Comparison of ENCODE assay signal across 9 cellular contexts in genomic region chr6:157304840-157305675, GRCh38. TPM values are rescaled to one million over a fixed set of nuclear protein-coding genes. Genes with fewer than 3 reads are reported as not detected.
DNase-seq lines count a peak whose midpoint lies in the region; ATAC-seq and TF ChIP-seq lines count a peak whose summit lies in the region.
"Had no signal": no experiment of that assay in that cellular context is flagged by ENCODE, and none has a peak within 500 bp of the region (broad histone marks: within the 10 kb centered on the region; RNA-seq: fewer than 3 reads in every experiment).

No MANE protein-coding gene starts in this region.

- POLR2A ChIA-PET in CD4-positive, alpha-beta memory T cell (lab: Charles Lee; ENCODE audit: partially characterized antibody) = interaction anchor here (0.6 kb wide), 1 partner anchor 34 kb away, joined by 3 read pairs; no protein-coding TSS in a partner anchor

- H3K79me2 ChIP-seq in fibroblast of lung (ENCODE audit: control insufficient read depth, insufficient read depth, low read length) (no peaks in the 10 kb centered on the region), osteoblast (ENCODE audit: insufficient read depth, low read length) (peaks cover 2% of the 10 kb centered on the region)

- H3K27ac Mint-ChIP-seq in CD4-positive, alpha-beta memory T cell = no peak overlapping the region
- H3K27ac Mint-ChIP-seq in effector memory CD8-positive, alpha-beta T cell = no peak overlapping the region

- intact Hi-C loops in CD4-positive, alpha-beta memory T cell (cut with micrococcal nuclease) = no loop called here

- H3K36me3 Mint-ChIP-seq in CD4-positive, alpha-beta memory T cell = peaks cover 5 to 8% of the 10 kb centered on the region in 2 donors
- H3K36me3 Mint-ChIP-seq in effector memory CD8-positive, alpha-beta T cell (ENCODE audit: insufficient read depth) = no peaks in the 10 kb centered on the region

- H3K4me3 ChIP-seq in fibroblast of lung (replicated peaks in 1 of 4; ENCODE audit: control extremely low read depth in 1 of 4, insufficient read depth in 1 of 4, low read depth in 3 of 4, low read length in 4 of 4) (no peak overlapping the region), osteoblast (ENCODE audit: insufficient read depth, low read length) (no peak overlapping the region)
- no peak overlapping the region for H3K4me3 ChIP-seq in CD4-positive, alpha-beta memory T cell (ENCODE audit: low read length in 2 of 2)

- no peak overlapping the region for H3K27ac ChIP-seq in fibroblast of lung (ENCODE audit: insufficient read depth, low read length)
- peak overlapping the region; percentile 29 for H3K27ac ChIP-seq in osteoblast (ENCODE audit: low read depth, low read length)
- H3K27ac ChIP-seq in CD4-positive, alpha-beta memory T cell (ENCODE audit: low read depth, low read length) = no peak overlapping the region

- no peak for TF ChIP-seq CTCF in fibroblast of lung (conservative IDR thresholded peaks at IDR 0.05 in 1 of 2, IDR thresholded peaks at IDR 0.05 in 1 of 2; ENCODE audit: low read depth in 1 of 2, low read length in 2 of 2)
- no peak for TF ChIP-seq CTCF in osteoblast (IDR thresholded peaks at IDR 0.05; ENCODE audit: extremely low read depth, low read depth, low read length)

- no peak for ATAC-seq in effector memory CD8-positive, alpha-beta T cell (replicated peaks)

- peaks cover 6 to 8% (median 6%) of the 10 kb centered on the region in 4 donors for H3K4me1 Mint-ChIP-seq in CD4-positive, alpha-beta memory T cell
- H3K4me1 Mint-ChIP-seq in effector memory CD8-positive, alpha-beta T cell (ENCODE audit: low read depth in 2 of 2) = peaks cover 4 to 13% of the 10 kb centered on the region in 2 donors

- no peaks in the 10 kb centered on the region for H3K27me3 Mint-ChIP-seq in CD4-positive, alpha-beta memory T cell
- H3K27me3 Mint-ChIP-seq in effector memory CD8-positive, alpha-beta T cell = no peaks in the 10 kb centered on the region

- H4K20me1 ChIP-seq in fibroblast of lung (ENCODE audit: control insufficient read depth, extremely low read depth, insufficient read depth, low read length) (no peaks in the 10 kb centered on the region), osteoblast (ENCODE audit: insufficient read depth, low read length) (peaks cover 5% of the 10 kb centered on the region)

- no peak overlapping the region for H3K9ac ChIP-seq in fibroblast of lung (ENCODE audit: insufficient read depth, low read length)

- peak overlapping the region; percentile 10 for H2AFZ ChIP-seq in fibroblast of lung (ENCODE audit: low read length)
- peak overlapping the region; percentile 19 for H2AFZ ChIP-seq in osteoblast (ENCODE audit: low read length)

- H3K27me3 ChIP-seq in fibroblast of lung (ENCODE audit: control insufficient read depth, insufficient read depth, low read length) (no peaks in the 10 kb centered on the region), osteoblast (ENCODE audit: insufficient read depth, low read length) (no peaks in the 10 kb centered on the region)
- H3K27me3 ChIP-seq in CD4-positive, alpha-beta memory T cell (ENCODE audit: insufficient read depth, low read length) = no peaks in the 10 kb centered on the region

- peak; percentile 45 for DNase-seq in Daoy (ENCODE audit: low read depth)
- DNase-seq in NOMO-1 treated with DMSO at 0.1 percent for 48 hours (lab: John Stamatoyannopoulos, UW; ENCODE audit: unreplicated experiment) = peak; percentile 89
- DNase-seq in fibroblast of lung (ENCODE audit: low read depth in 2 of 2) = peak in 1 of 2 donors; percentile 57
- DNase-seq in osteoblast (ENCODE audit: insufficient read length, low spot score, missing footprints) = no peak
- DNase-seq in NCI-H128 (lab: John Stamatoyannopoulos, UW; ENCODE audit: unreplicated experiment) = no peak
- DNase-seq in Ammon's horn (ENCODE audit: low spot score) = no peak
- no peak for DNase-seq in CD4-positive, alpha-beta memory T cell
- no peak for DNase-seq in effector memory CD8-positive, alpha-beta T cell
- DNase-seq: activated T-cell treated with anti-CD3 and anti-CD28 coated beads, Interleukin-2, amount 50 U/mL, for 1 hour had no signal

- CTCF ChIA-PET in CD4-positive, alpha-beta memory T cell (lab: Charles Lee; ENCODE audit: partially characterized antibody) = no interaction called here

- no peaks in the 10 kb centered on the region for H3K9me3 Mint-ChIP-seq in CD4-positive, alpha-beta memory T cell
- H3K9me3 Mint-ChIP-seq in effector memory CD8-positive, alpha-beta T cell = no peaks in the 10 kb centered on the region

- H3K36me3 ChIP-seq in fibroblast of lung (ENCODE audit: control insufficient read depth, insufficient read depth, low read length) (no peaks in the 10 kb centered on the region), osteoblast (ENCODE audit: insufficient read depth, low read length) (no peaks in the 10 kb centered on the region)
- H3K36me3 ChIP-seq in CD4-positive, alpha-beta memory T cell (ENCODE audit: insufficient read depth, low read length) = peaks cover 4% of the 10 kb centered on the region

- H3K4me2 ChIP-seq in fibroblast of lung (ENCODE audit: extremely low read depth, insufficient read depth, low read length) = no peak overlapping the region
- H3K4me2 ChIP-seq in osteoblast (ENCODE audit: insufficient read depth, low read length) = peak overlapping the region; percentile 16

- H3K4me3 Mint-ChIP-seq in CD4-positive, alpha-beta memory T cell = no peak overlapping the region
- H3K4me3 Mint-ChIP-seq in effector memory CD8-positive, alpha-beta T cell = no peak overlapping the region

- H3K4me1 ChIP-seq in fibroblast of lung (ENCODE audit: control insufficient read depth, extremely low read depth, insufficient read depth, low read length) (peaks cover 4% of the 10 kb centered on the region), osteoblast (ENCODE audit: insufficient read depth, low read length) (peaks cover 11% of the 10 kb centered on the region)
- no peaks in the 10 kb centered on the region for H3K4me1 ChIP-seq in CD4-positive, alpha-beta memory T cell (ENCODE audit: insufficient read depth, low read length)

- H3K9me3 ChIP-seq in fibroblast of lung (ENCODE audit: control insufficient read depth, insufficient read depth, low read depth, low read length) (no peaks in the 10 kb centered on the region), osteoblast (ENCODE audit: low read depth, low read length) (no peaks in the 10 kb centered on the region)
- no peaks in the 10 kb centered on the region for H3K9me3 ChIP-seq in CD4-positive, alpha-beta memory T cell (ENCODE audit: control insufficient read depth in 1 of 2, low read length in 2 of 2)

RNA-seq across cellular contexts. Expression of gene TMEM242, which starts 18.3 kb away (rescaled TPM):
- total RNA-seq in Daoy (2014; rRNA removed; shearing (Covaris generic)) = 10.5 and 15.8 TPM in 2 replicates
- total RNA-seq in fibroblast of lung (6.4 and 7.3 TPM in 2 replicates), osteoblast (5.6 and 6.2 TPM in 2 replicates)
- polyA plus RNA-seq in fibroblast of lung = 6.3 and 7.8 TPM in 2 replicates
- polyA plus RNA-seq in fibroblast of lung (2012) = 6.4 and 7.1 TPM in 2 replicates
- polyA minus RNA-seq in fibroblast of lung (ENCODE audit: low replicate concordance) = 0.33 TPM in 1 of 2 replicates, not detected in the other
- total RNA-seq in CD4-positive, alpha-beta memory T cell = 10 to 100 TPM; 12.7 to 14.1 TPM
- polyA plus RNA-seq in CD4-positive, alpha-beta memory T cell = 10 to 100 TPM; 11.4 TPM

Comparison
In these comparisons a context has a peak if more than half of its experiments do, and no peak if none do; other contexts are left out.
1. DNase-seq: peak in Daoy (single experiment) and NOMO-1 treated with DMSO at 0.1 percent for 48 hours (single experiment); none in osteoblast (single experiment), NCI-H128 (single experiment), Ammon's horn (single experiment), CD4-positive, alpha-beta memory T cell (0 of 5) and effector memory CD8-positive, alpha-beta T cell (0 of 3).